Comparison of ENCODE assay signal across 20 cellular contexts in genomic region chr12:39780527-39781446, GRCh38.
A peak's percentile ranks its signal among the peaks of the same experiment; 100 is the strongest.
DNase-seq lines count a peak whose midpoint lies in the region; ATAC-seq and TF ChIP-seq lines count a peak whose summit lies in the region.
"Had no signal": no experiment of that assay in that cellular context is flagged by ENCODE, and none has a peak within 500 bp of the region (broad histone marks: within the 10 kb centered on the region; RNA-seq: fewer than 3 reads in every experiment).

No MANE protein-coding gene starts in this region.

- 82 to 84% methylated on average over 6 of the region's 6 CpGs for WGBS in GM23248 (ENCODE audit: low coverage in 1 of 2, low lambda C conversion rate in 2 of 2, missing lambda C conversion rate in 2 of 2), 2 experiments
- no CpG with 5 or more reads among the region's 6 CpGs for WGBS in mesendoderm (ENCODE audit: extremely low coverage, insufficient coverage, low lambda C conversion rate)

- H2BK120ac ChIP-seq in mesendoderm (ENCODE audit: low read depth, low read length): no peak overlapping the region

- H3K27ac ChIP-seq in GM23248: no peak overlapping the region
- no peak overlapping the region for H3K27ac ChIP-seq in mesendoderm (ENCODE audit: low read depth, low read length)
- H3K27ac ChIP-seq: pancreas had no signal

- no peaks in the 10 kb centered on the region for H3K27me3 Mint-ChIP-seq in activated T-helper 17 cell treated with anti-CD3 and anti-CD28 coated beads, Interleukin-2, amount 50 U/mL, for 72 hours
- H3K27me3 Mint-ChIP-seq: activated CD4-positive, alpha-beta memory T cell treated with anti-CD3 and anti-CD28 coated beads for 36 hours; activated naive CD8-positive, alpha-beta T cell treated with anti-CD3 and anti-CD28 coated beads, Interleukin-2, amount 50 U/mL, for 24 hours; naive thymus-derived CD4-positive, alpha-beta T cell had no signal

- no peaks in the 10 kb centered on the region for H3K9me3 Mint-ChIP-seq in activated T-helper 17 cell treated with anti-CD3 and anti-CD28 coated beads, Interleukin-2, amount 50 U/mL, for 72 hours
- H3K9me3 Mint-ChIP-seq: activated naive CD8-positive, alpha-beta T cell treated with anti-CD3 and anti-CD28 coated beads, Interleukin-2, amount 50 U/mL, for 24 hours; activated T-cell treated with anti-CD3 and anti-CD28 coated beads, Interleukin-2, amount 50 U/mL, for 4 hours had no signal

- no peaks in the 10 kb centered on the region for H3K36me3 Mint-ChIP-seq in activated T-helper 17 cell treated with anti-CD3 and anti-CD28 coated beads, Interleukin-2, amount 50 U/mL, for 72 hours (ENCODE audit: low read depth)
- H3K36me3 Mint-ChIP-seq: naive thymus-derived CD4-positive, alpha-beta T cell had no signal

- H3K27ac Mint-ChIP-seq in activated T-helper 17 cell treated with anti-CD3 and anti-CD28 coated beads, Interleukin-2, amount 50 U/mL, for 72 hours: peak overlapping the region; percentile 10
- H3K27ac Mint-ChIP-seq: activated CD4-positive, alpha-beta memory T cell treated with anti-CD3 and anti-CD28 coated beads for 36 hours; activated naive CD8-positive, alpha-beta T cell treated with anti-CD3 and anti-CD28 coated beads, Interleukin-2, amount 50 U/mL, for 24 hours; naive thymus-derived CD4-positive, alpha-beta T cell had no signal

- H3K4ac ChIP-seq in mesendoderm (ENCODE audit: low read depth, low read length): no peak overlapping the region

- H3K79me2 ChIP-seq in GM23248 (ENCODE audit: insufficient read depth): no peaks in the 10 kb centered on the region
- H3K79me2 ChIP-seq in mesendoderm (ENCODE audit: control insufficient read depth, insufficient read depth, low read length): no peaks in the 10 kb centered on the region

- H3K4me3 ChIP-seq in GM23248: no peak overlapping the region
- H3K4me3 ChIP-seq in mucosa of descending colon: no peak overlapping the region
- no peak overlapping the region for H3K4me3 ChIP-seq in mesendoderm (ENCODE audit: low read length)
- H3K4me3 ChIP-seq in MG63: no peak overlapping the region
- H3K4me3 ChIP-seq: GM12878, pancreas had no signal

- no peak for TF ChIP-seq CTCF in mucosa of descending colon (IDR thresholded peaks at IDR 0.05)

- H2AK5ac ChIP-seq in mesendoderm (ENCODE audit: low read length): no peak overlapping the region

- no peak overlapping the region for H3K4me2 ChIP-seq in GM23248 (ENCODE audit: unreplicated experiment)
- no peak overlapping the region for H3K4me2 ChIP-seq in mesendoderm (ENCODE audit: low read length)

- H4K20me1 ChIP-seq in GM23248 (ENCODE audit: insufficient read depth): no peaks in the 10 kb centered on the region

- peaks cover 3% of the 10 kb centered on the region; the same call in 1 of the 2 replicates for H3F3A ChIP-seq in GM23248 (ENCODE audit: insufficient read depth)

- H3K9me2 ChIP-seq in GM23248 (ENCODE audit: insufficient read depth): peaks cover 4% of the 10 kb centered on the region; the same call in 1 of the 2 replicates

- no peaks in the 10 kb centered on the region for H3K4me1 ChIP-seq in GM23248 (ENCODE audit: insufficient read depth)
- H3K4me1 ChIP-seq in mucosa of descending colon (ENCODE audit: low read depth): peaks cover 15% of the 10 kb centered on the region
- no peaks in the 10 kb centered on the region for H3K4me1 ChIP-seq in mesendoderm (ENCODE audit: control insufficient read depth, low read depth, low read length)
- H3K4me1 ChIP-seq: pancreas had no signal

- H2BK5ac ChIP-seq in mesendoderm (ENCODE audit: low read length): no peak overlapping the region

- H3K4me1 Mint-ChIP-seq in activated T-helper 17 cell treated with anti-CD3 and anti-CD28 coated beads, Interleukin-2, amount 50 U/mL, for 72 hours: no peaks in the 10 kb centered on the region
- H3K4me1 Mint-ChIP-seq: activated naive CD8-positive, alpha-beta T cell treated with anti-CD3 and anti-CD28 coated beads, Interleukin-2, amount 50 U/mL, for 24 hours; naive thymus-derived CD4-positive, alpha-beta T cell had no signal

- no peaks in the 10 kb centered on the region for H3K36me3 ChIP-seq in GM23248 (ENCODE audit: low read depth)
- H3K36me3 ChIP-seq in mucosa of descending colon (ENCODE audit: low read depth): no peaks in the 10 kb centered on the region
- H3K36me3 ChIP-seq in mesendoderm (ENCODE audit: control insufficient read depth, insufficient read depth, low read length): no peaks in the 10 kb centered on the region
- no peaks in the 10 kb centered on the region for H3K36me3 ChIP-seq in MG63
- H3K36me3 ChIP-seq: pancreas had no signal

- intact Hi-C loops in mucosa of descending colon (cut with DNase I, micrococcal nuclease): no loop called here

- no peak for ATAC-seq in activated T-helper 17 cell treated with anti-CD3 and anti-CD28 coated beads, Interleukin-2, amount 50 U/mL, for 72 hours (replicated peaks)
- ATAC-seq in mucosa of descending colon: peak; percentile 84
- no peak for ATAC-seq in GM18909 (IDR thresholded peaks at IDR 0.05; ENCODE audit: poor library complexity, unreplicated experiment)
- ATAC-seq: activated naive CD8-positive, alpha-beta T cell treated with anti-CD3 and anti-CD28 coated beads, Interleukin-2, amount 50 U/mL, for 24 hours; activated T-cell treated with anti-CD3 and anti-CD28 coated beads, Interleukin-2, amount 50 U/mL, for 4 hours; GM12878; HepG2; left ventricle myocardium superior; naive thymus-derived CD4-positive, alpha-beta T cell had no signal

- H3K27me3 ChIP-seq in GM23248 (replicated peaks; ENCODE audit: insufficient read depth) (no peaks in the 10 kb centered on the region), mesendoderm (ENCODE audit: insufficient read depth, low read length, poor library complexity) (no peaks in the 10 kb centered on the region), MG63 (no peaks in the 10 kb centered on the region)
- H3K27me3 ChIP-seq: pancreas had no signal

- no peak overlapping the region for H3K23ac ChIP-seq in mesendoderm (ENCODE audit: low read length)

- no peak overlapping the region for H3K18ac ChIP-seq in mesendoderm (ENCODE audit: low read length)

- H4K8ac ChIP-seq in mesendoderm (ENCODE audit: low read depth, low read length): no peak overlapping the region

- no peak overlapping the region for H3K4me3 Mint-ChIP-seq in activated T-helper 17 cell treated with anti-CD3 and anti-CD28 coated beads, Interleukin-2, amount 50 U/mL, for 72 hours
- H3K4me3 Mint-ChIP-seq: activated CD4-positive, alpha-beta memory T cell treated with anti-CD3 and anti-CD28 coated beads for 36 hours; activated naive CD8-positive, alpha-beta T cell treated with anti-CD3 and anti-CD28 coated beads, Interleukin-2, amount 50 U/mL, for 24 hours; activated T-cell treated with anti-CD3 and anti-CD28 coated beads, Interleukin-2, amount 50 U/mL, for 4 hours; naive thymus-derived CD4-positive, alpha-beta T cell had no signal

- DNase-seq in GM23248 (peak; percentile 1), NCI-H2081 treated with DMSO at 0.1 percent for 48 hours (lab: John Stamatoyannopoulos, UW) (peak; percentile 64), mucosa of descending colon (peak in 2 of 3 donors; percentile 25 to 36), mesendoderm (no peak), SIG-M5 (lab: John Stamatoyannopoulos, UW) (no peak), MG63 (no peak)
- DNase-seq: activated CD4-positive, alpha-beta memory T cell treated with anti-CD3 and anti-CD28 coated beads for 36 hours; activated naive CD8-positive, alpha-beta T cell treated with anti-CD3 and anti-CD28 coated beads, Interleukin-2, amount 50 U/mL, for 24 hours; activated T-cell treated with anti-CD3 and anti-CD28 coated beads, Interleukin-2, amount 50 U/mL, for 4 hours; central memory CD4-positive, alpha-beta T cell; effector memory CD4-positive, alpha-beta T cell; left ventricle myocardium superior; MM.1S; naive thymus-derived CD4-positive, alpha-beta T cell; pancreas; stimulated activated CD4-positive, alpha-beta T cell treated with anti-CD3 and anti-CD28 coated beads, Interleukin-4, amount 100 ng/mL, for 1 hour had no signal

- H4K5ac ChIP-seq in mesendoderm (ENCODE audit: low read length): no peak overlapping the region

- H2BK15ac ChIP-seq in mesendoderm (replicated peaks; ENCODE audit: low read depth): no peak overlapping the region

- H3K9ac ChIP-seq in GM23248 (no peak overlapping the region), mesendoderm (ENCODE audit: low read length) (no peak overlapping the region)

- in situ Hi-C loops in GM23248 (cut with MboI): no loop called here

- no peak overlapping the region for H2AFZ ChIP-seq in GM23248

- H3K9me3 ChIP-seq in GM23248 (ENCODE audit: low read depth) (no peaks in the 10 kb centered on the region), mucosa of descending colon (no peaks in the 10 kb centered on the region), MG63 (no peaks in the 10 kb centered on the region)
- H3K9me3 ChIP-seq: pancreas had no signal

- H3K79me1 ChIP-seq in mesendoderm (ENCODE audit: low read length): no peaks in the 10 kb centered on the region

- H3K56ac ChIP-seq in mesendoderm (ENCODE audit: low read length): no peak overlapping the region

Comparison
In these comparisons a context has a peak if more than half of its experiments do, and no peak if none do; other contexts are left out.
1. DNase-seq: peak in GM23248 (single experiment), NCI-H2081 treated with DMSO at 0.1 percent for 48 hours (single experiment) and mucosa of descending colon (2 of 3); none in mesendoderm (single experiment), SIG-M5 (single experiment) and MG63 (single experiment).